ENCODE assay signal across 12 cellular contexts in genomic region chr2:8545676-8546318, GRCh38.
A peak's percentile ranks its signal among the peaks of the same experiment; 100 is the strongest.
DNase-seq lines count a peak whose midpoint lies in the region; ATAC-seq and TF ChIP-seq lines count a peak whose summit lies in the region.
"Had no signal": no experiment of that assay in that cellular context is flagged by ENCODE, and none has a peak within 500 bp of the region (broad histone marks: within the 10 kb centered on the region; RNA-seq: fewer than 3 reads in every experiment).

No MANE protein-coding gene starts in this region.

- no peaks in the 10 kb centered on the region for H3K36me3 Mint-ChIP-seq in brain
- H3K36me3 Mint-ChIP-seq: mesothelial cell of epicardium had no signal

- no peak overlapping the region for H3K4me3 Mint-ChIP-seq in brain
- H3K4me3 Mint-ChIP-seq: mesothelial cell of epicardium had no signal

- H3K4me3 ChIP-seq in NB4 (ENCODE audit: low read depth, low read length) (no peak overlapping the region), skeletal muscle satellite cell (ENCODE audit: low read length) (no peak overlapping the region)
- H3K4me3 ChIP-seq: esophagus squamous epithelium, prostate gland had no signal

- ATAC-seq in HG02870 (IDR thresholded peaks at IDR 0.05; ENCODE audit: unreplicated experiment) (no peak), HG03280 (IDR thresholded peaks at IDR 0.05; ENCODE audit: unreplicated experiment) (no peak)

- no peak for TF ChIP-seq CTCF in NB4 (IDR thresholded peaks at IDR 0.05; ENCODE audit: low read depth, low read length)
- TF ChIP-seq CTCF in brain (conservative IDR thresholded peaks at IDR 0.05): no peak

- peaks cover 4% of the 10 kb centered on the region for H3K27me3 Mint-ChIP-seq in brain

- peaks cover 5% of the 10 kb centered on the region for H3K27me3 ChIP-seq in skeletal muscle satellite cell (ENCODE audit: control insufficient read depth, insufficient read depth, low read length)
- H3K27me3 ChIP-seq: esophagus squamous epithelium had no signal

- H3K4me1 ChIP-seq in skeletal muscle satellite cell (ENCODE audit: control insufficient read depth, insufficient read depth, low read length): peaks cover 30% of the 10 kb centered on the region
- H3K4me1 ChIP-seq: prostate gland had no signal

- DNase-seq in NOMO-1 (lab: John Stamatoyannopoulos, UW; ENCODE audit: unreplicated experiment in 2 of 2): peak; percentile 13 to 29
- no peak for DNase-seq in NOMO-1 treated with dmso at 0.1 percent for 144 hours (lab: John Stamatoyannopoulos, UW; ENCODE audit: unreplicated experiment)
- DNase-seq in NB4 (ENCODE audit: low read depth): peak; percentile 37
- no peak for DNase-seq in Ammon's horn (ENCODE audit: low spot score)
- DNase-seq: NCI-H1930 had no signal

- H3K9me3 ChIP-seq in skeletal muscle satellite cell (replicated peaks; ENCODE audit: low read length): no peaks in the 10 kb centered on the region
- H3K9me3 ChIP-seq: esophagus squamous epithelium, prostate gland had no signal

- peaks cover 62% of the 10 kb centered on the region for H3K4me1 Mint-ChIP-seq in brain

- peak overlapping the region in 3 of 5 experiments; percentile 24 to 70 (median 28) for H3K27ac Mint-ChIP-seq in brain
- H3K27ac Mint-ChIP-seq: mesothelial cell of epicardium had no signal

- no peak for TF ChIP-seq POLR2A in NB4 (IDR thresholded peaks at IDR 0.05; ENCODE audit: extremely low read depth, insufficient read length)

- H3K9ac ChIP-seq in skeletal muscle satellite cell (ENCODE audit: low read depth, low read length): peak overlapping the region; percentile 40

- no peaks in the 10 kb centered on the region for H3K36me3 ChIP-seq in skeletal muscle satellite cell (ENCODE audit: insufficient read depth, low read length)
- H3K36me3 ChIP-seq: esophagus squamous epithelium, prostate gland had no signal

- H3K9me3 Mint-ChIP-seq in brain: peaks cover 0 to 9% (median 2%) of the 10 kb centered on the region in 5 experiments
- H3K9me3 Mint-ChIP-seq: mesothelial cell of epicardium had no signal

- no peak overlapping the region for H3K4me2 ChIP-seq in skeletal muscle satellite cell (ENCODE audit: low read length)

Comparison
In these comparisons a context has a peak if more than half of its experiments do, and no peak if none do; other contexts are left out.
1. DNase-seq: peak in NOMO-1 (2 of 2) and NB4 (single experiment); none in NOMO-1 treated with dmso at 0.1 percent for 144 hours (single experiment) and Ammon's horn (single experiment).